8 cellular contexts compared by ENCODE assay signal in the genomic region with DNA sequence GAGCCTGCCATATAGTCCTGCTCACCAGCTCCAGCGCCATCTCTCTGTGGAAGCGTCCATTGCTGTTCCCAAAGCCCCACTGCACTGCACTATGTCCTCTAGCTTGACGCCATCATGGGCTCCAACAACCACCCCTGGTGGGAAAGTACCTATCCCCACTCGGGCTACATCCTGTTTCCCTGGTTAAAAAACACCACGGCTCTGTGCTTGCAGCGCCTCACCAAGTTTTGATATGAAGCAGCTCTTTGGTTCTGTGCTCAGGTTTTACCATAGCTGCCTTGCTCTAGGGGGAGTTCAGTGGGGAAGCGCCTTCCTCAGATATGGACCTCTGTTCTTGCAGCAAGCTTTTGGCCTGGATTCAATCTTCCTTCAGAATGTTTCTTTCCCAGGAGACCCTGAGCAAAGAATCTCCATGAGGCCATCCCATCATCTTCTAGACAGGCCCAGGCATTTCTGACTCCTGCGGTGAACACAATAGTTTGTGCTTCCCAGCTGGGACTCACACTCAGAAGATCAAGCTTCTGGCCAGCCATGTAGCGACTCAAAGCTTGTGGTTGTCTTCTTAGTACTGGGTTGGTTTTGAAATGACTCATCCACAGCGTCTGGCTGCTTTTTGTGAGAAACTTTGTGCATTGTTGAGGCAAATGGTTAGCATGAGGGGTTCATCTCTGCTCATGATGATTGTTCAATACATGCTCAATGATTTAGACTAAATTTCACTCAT. TPM values are rescaled to one million over a fixed set of nuclear protein-coding genes. Genes with fewer than 3 reads are reported as not detected.
DNase-seq lines count a peak whose midpoint lies in the region; ATAC-seq and TF ChIP-seq lines count a peak whose summit lies in the region.

No MANE protein-coding gene starts in this region.

- no peaks in the 10 kb centered on the region for H3K36me3 ChIP-seq in GM06990 (ENCODE audit: control insufficient read depth, insufficient read depth, low read length)

- TF ChIP-seq CTCF in GM06990 (IDR thresholded peaks at IDR 0.05; ENCODE audit: insufficient read depth, low read length, poor library complexity, severe bottlenecking), result peak; percentile 46

- peak; percentile 91 for ATAC-seq in GM21825 (IDR thresholded peaks at IDR 0.05; ENCODE audit: unreplicated experiment)
- ATAC-seq in T-cell (replicated peaks in 1 of 4), result peak; percentile 85 to 93 (median 87)

- peaks cover 0 to 3% (median 0%) of the 10 kb centered on the region in 3 donors for H3K9me3 Mint-ChIP-seq in T-cell

- peaks cover 32 to 45% (median 45%) of the 10 kb centered on the region in 3 donors for H3K4me1 Mint-ChIP-seq in T-cell

- H3K27me3 Mint-ChIP-seq in T-cell, result no peaks in the 10 kb centered on the region

- H3K27me3 ChIP-seq in GM06990 (replicated peaks; ENCODE audit: control insufficient read depth, insufficient read depth, low read length), result no peaks in the 10 kb centered on the region

- H3K27ac Mint-ChIP-seq in T-cell, result peak overlapping the region; percentile 87 to 95

- DNase-seq in GM06990 (ENCODE audit: extremely low read depth, insufficient read length), result peak; percentile 76
- peak; percentile 30 to 72 (median 58) for DNase-seq in T-cell
- peak; percentile 27 for DNase-seq in astrocyte of the hippocampus (ENCODE audit: low read depth, low spot score)
- DNase-seq in stimulated activated CD8-positive, alpha-beta memory T cell treated with anti-CD3 and anti-CD28 coated beads, Interleukin-15, amount 100 ng/mL, for 24 hours (ENCODE audit: low read depth), result peak; percentile 3
- no peak for DNase-seq in NCI-H2227 (lab: John Stamatoyannopoulos, UW; ENCODE audit: unreplicated experiment)
- no peak for DNase-seq in RKO (ENCODE audit: low spot score)
- DNase-seq in NCI-H1048 (lab: John Stamatoyannopoulos, UW), result no peak

- H3K4me3 Mint-ChIP-seq in T-cell, result peak overlapping the region; percentile 48 to 71 (median 68)

- H3K4me3 ChIP-seq in GM06990 (replicated peaks; ENCODE audit: low read depth, low read length), result peak overlapping the region; percentile 47; the same call in 1 of the 2 replicates

- CTCF ChIA-PET in T-cell (lab: Charles Lee), result interaction anchor here (0.5 to 1.6 kb wide), 7 partner anchors 11 to 1802 kb away, joined by 3 to 8 read pairs (median 4); no protein-coding TSS in a partner anchor

- POLR2A ChIA-PET in T-cell (lab: Charles Lee), result interaction anchor here (0.6 kb wide), 2 partner anchors 11 to 79 kb away, joined by 3 to 8 read pairs; no protein-coding TSS in a partner anchor

- no peaks in the 10 kb centered on the region for H3K36me3 Mint-ChIP-seq in T-cell

RNA-seq across cellular contexts. Expression of gene DYNLRB2, which starts 39.5 kb away (rescaled TPM):
- total RNA-seq in T-cell, result under 1 TPM in 1 of 5 donors, not detected in 4; 0.88 TPM

Comparison
In these comparisons a context has a peak if more than half of its experiments do, and no peak if none do; other contexts are left out.
1. DNase-seq: peak in GM06990 (single experiment), T-cell (34 of 34), astrocyte of the hippocampus (single experiment) and stimulated activated CD8-positive, alpha-beta memory T cell treated with anti-CD3 and anti-CD28 coated beads, Interleukin-15, amount 100 ng/mL, for 24 hours (single experiment); none in NCI-H2227 (single experiment), RKO (single experiment) and NCI-H1048 (single experiment).